18 cellular contexts compared by ENCODE assay signal in the genomic region with DNA sequence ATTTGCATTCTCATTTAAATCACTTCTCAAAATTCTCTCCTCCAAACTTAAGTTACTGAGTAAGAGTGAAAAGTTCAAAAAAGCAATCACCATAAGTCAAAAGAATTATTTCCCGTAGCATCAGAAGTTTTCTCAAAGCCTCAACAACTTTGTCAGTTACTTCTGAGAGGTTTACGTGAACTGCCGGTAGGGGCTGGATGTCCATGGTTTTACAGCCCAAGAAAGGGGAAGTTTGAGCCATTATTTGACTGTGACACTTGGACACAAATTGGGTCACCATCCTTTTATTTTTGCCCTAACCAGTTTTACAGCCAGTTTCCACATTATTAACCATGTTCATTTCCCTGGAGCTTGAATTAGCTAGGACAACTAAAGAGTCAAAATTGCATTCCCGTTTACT. TPM values are rescaled to one million over a fixed set of nuclear protein-coding genes. Genes with fewer than 3 reads are reported as not detected.
DNase-seq lines count a peak whose midpoint lies in the region; ATAC-seq and TF ChIP-seq lines count a peak whose summit lies in the region.
"Had no signal": no experiment of that assay in that cellular context is flagged by ENCODE, and none has a peak within 500 bp of the region (broad histone marks: within the 10 kb centered on the region; RNA-seq: fewer than 3 reads in every experiment).

No MANE protein-coding gene starts in this region.

- no peak overlapping the region for H3K4ac ChIP-seq in neuronal stem cell (ENCODE audit: low read length)

- WGBS in neuronal stem cell (ENCODE audit: extremely low coverage in 2 of 2, insufficient read length in 2 of 2, insufficient replicate concordance in 1 of 2), 2 donors, result no CpG with 5 or more reads among the region's 4 CpGs

- peak; percentile 38 for DNase-seq in NB4 (ENCODE audit: low read depth)
- DNase-seq in neuronal stem cell (ENCODE audit: low spot score), result no peak
- DNase-seq in activated T-cell treated with anti-CD3 and anti-CD28 coated beads, Interleukin-2, amount 50 U/mL, for 72 hours, result no peak
- no peak for DNase-seq in activated T-cell treated with anti-CD3 and anti-CD28 coated beads, Interleukin-2, amount 50 U/mL, for 24 hours
- DNase-seq: C1 segment of cervical spinal cord, H9, NCI-H1417 treated with DMSO at 0.1 percent for 48 hours, NCI-H187 treated with DMSO at 0.1 percent for 48 hours, NCI-H2227 treated with DMSO at 0.1 percent for 48 hours, NCI-H510A treated with DMSO at 0.1 percent for 48 hours, NCI-H82 had no signal

- H2BK120ac ChIP-seq in neuronal stem cell (ENCODE audit: low read depth, low read length), result no peak overlapping the region

- ATAC-seq in activated T-cell treated with anti-CD3 and anti-CD28 coated beads, Interleukin-2, amount 50 U/mL, for 72 hours (replicated peaks in 1 of 2), result no peak
- ATAC-seq: Panc1 had no signal

- H2AFZ ChIP-seq in neuronal stem cell (ENCODE audit: low read length), result no peak overlapping the region

- H2AK5ac ChIP-seq in neuronal stem cell (ENCODE audit: low read depth, low read length), result no peak overlapping the region

- no peak for TF ChIP-seq POLR2A in NB4 (IDR thresholded peaks at IDR 0.05; ENCODE audit: extremely low read depth, insufficient read length)

- peaks cover 53% of the 10 kb centered on the region for H3K27me3 Mint-ChIP-seq in activated T-cell treated with anti-CD3 and anti-CD28 coated beads, Interleukin-2, amount 50 U/mL, for 72 hours (ENCODE audit: low read depth)
- H3K27me3 Mint-ChIP-seq in activated T-cell treated with anti-CD3 and anti-CD28 coated beads, Interleukin-2, amount 50 U/mL, for 24 hours, result peaks cover 62% of the 10 kb centered on the region

- no peak overlapping the region for H2BK12ac ChIP-seq in neuronal stem cell (ENCODE audit: low read length)

- H3K4me1 ChIP-seq in neuronal stem cell (ENCODE audit: control insufficient read depth in 2 of 2, insufficient read depth in 1 of 2, low read depth in 1 of 2, low read length in 2 of 2), result no peaks in the 10 kb centered on the region

- no peaks in the 10 kb centered on the region for H3K4me1 Mint-ChIP-seq in activated T-cell treated with anti-CD3 and anti-CD28 coated beads, Interleukin-2, amount 50 U/mL, for 72 hours (ENCODE audit: low read depth)
- H3K4me1 Mint-ChIP-seq in activated T-cell treated with anti-CD3 and anti-CD28 coated beads, Interleukin-2, amount 50 U/mL, for 24 hours (ENCODE audit: low read depth), result no peaks in the 10 kb centered on the region

- H3K4me3 Mint-ChIP-seq in activated T-cell treated with anti-CD3 and anti-CD28 coated beads, Interleukin-2, amount 50 U/mL, for 72 hours, result no peak overlapping the region
- no peak overlapping the region for H3K4me3 Mint-ChIP-seq in activated T-cell treated with anti-CD3 and anti-CD28 coated beads, Interleukin-2, amount 50 U/mL, for 24 hours
- H3K4me3 Mint-ChIP-seq: H9 had no signal

- H3K79me1 ChIP-seq in neuronal stem cell (ENCODE audit: low read depth, low read length), result no peaks in the 10 kb centered on the region

- H3K14ac ChIP-seq in neuronal stem cell (ENCODE audit: low read length), result no peak overlapping the region

- peaks cover 0 to 35% (median 3%) of the 10 kb centered on the region in 3 experiments for H3K27me3 ChIP-seq in neuronal stem cell (ENCODE audit: control insufficient read depth in 3 of 3, insufficient read depth in 3 of 3, low read depth in 1 of 3, low read length in 3 of 3)

- no peaks in the 10 kb centered on the region for H3K36me3 ChIP-seq in neuronal stem cell (replicated peaks in 1 of 2; ENCODE audit: control insufficient read depth in 2 of 2, insufficient read depth in 2 of 2, low read length in 2 of 2)

- H3K4me3 ChIP-seq in GM12875 (ENCODE audit: low read depth, low read length) (no peak overlapping the region), NB4 (ENCODE audit: low read depth, low read length) (no peak overlapping the region), neuronal stem cell (ENCODE audit: low read length in 2 of 2) (no peak overlapping the region)

- no peak overlapping the region for H3K9ac ChIP-seq in neuronal stem cell (ENCODE audit: low read depth, low read length, poor library complexity)

- H3K27ac ChIP-seq in 22Rv1, result peak overlapping the region; percentile 86
- H3K27ac ChIP-seq in VCaP, result peak overlapping the region; percentile 95
- no peak overlapping the region for H3K27ac ChIP-seq in neuronal stem cell (replicated peaks; ENCODE audit: low read length)
- H3K27ac ChIP-seq: HL-60 had no signal

- H4K8ac ChIP-seq in neuronal stem cell (ENCODE audit: low read depth, low read length), result no peak overlapping the region

- no peak overlapping the region for H3K4me2 ChIP-seq in neuronal stem cell (ENCODE audit: insufficient read depth, low read length, poor library complexity, severe bottlenecking)

- no peaks in the 10 kb centered on the region for H3K9me3 ChIP-seq in neuronal stem cell (replicated peaks in 1 of 2; ENCODE audit: control insufficient read depth in 2 of 2, insufficient read depth in 1 of 2, low read depth in 1 of 2, low read length in 2 of 2)

- no peak overlapping the region for H4K91ac ChIP-seq in neuronal stem cell (ENCODE audit: low read depth, low read length, poor library complexity)

- H2BK5ac ChIP-seq in neuronal stem cell (ENCODE audit: low read length), result no peak overlapping the region

- H3K36me3 Mint-ChIP-seq in activated T-cell treated with anti-CD3 and anti-CD28 coated beads, Interleukin-2, amount 50 U/mL, for 72 hours (ENCODE audit: insufficient read depth in 2 of 2), result no peaks in the 10 kb centered on the region
- no peaks in the 10 kb centered on the region for H3K36me3 Mint-ChIP-seq in activated T-cell treated with anti-CD3 and anti-CD28 coated beads, Interleukin-2, amount 50 U/mL, for 24 hours (ENCODE audit: low read depth)

- H3K23ac ChIP-seq in neuronal stem cell (ENCODE audit: low read depth, low read length, poor library complexity), result no peak overlapping the region

- no peak overlapping the region for H3K18ac ChIP-seq in neuronal stem cell (ENCODE audit: low read length)

- no peak overlapping the region for H3K27ac Mint-ChIP-seq in activated T-cell treated with anti-CD3 and anti-CD28 coated beads, Interleukin-2, amount 50 U/mL, for 72 hours
- H3K27ac Mint-ChIP-seq in activated T-cell treated with anti-CD3 and anti-CD28 coated beads, Interleukin-2, amount 50 U/mL, for 24 hours, result no peak overlapping the region
- H3K27ac Mint-ChIP-seq: H9 had no signal

- H2BK15ac ChIP-seq in neuronal stem cell (ENCODE audit: low read length), result no peak overlapping the region

- no peaks in the 10 kb centered on the region for H3K9me3 Mint-ChIP-seq in activated T-cell treated with anti-CD3 and anti-CD28 coated beads, Interleukin-2, amount 50 U/mL, for 72 hours
- no peaks in the 10 kb centered on the region for H3K9me3 Mint-ChIP-seq in activated T-cell treated with anti-CD3 and anti-CD28 coated beads, Interleukin-2, amount 50 U/mL, for 24 hours
- H3K9me3 Mint-ChIP-seq: H9 had no signal

- TF ChIP-seq CTCF in 22Rv1 (IDR thresholded peaks at IDR 0.05) (no peak; the same call in 1 of the 2 replicates), GM12875 (IDR thresholded peaks at IDR 0.05; ENCODE audit: borderline replicate concordance, insufficient read depth, low read depth, low read length) (0 out of 2 replicates have a peak, but pooled peaks have one; percentile 4), NB4 (IDR thresholded peaks at IDR 0.05; ENCODE audit: low read depth, low read length) (peak; percentile 3), VCaP (conservative IDR thresholded peaks at IDR 0.05) (peak; percentile 46; the same call in 1 of the 2 replicates)

RNA-seq across cellular contexts. Expression of a gene that starts 7.5 kb away (rescaled TPM):
- 2.2 TPM for polyA plus RNA-seq in neuronal stem cell (2013, experiment 1 of 2)
- polyA plus RNA-seq in neuronal stem cell (2013, experiment 2 of 2), result 2.2 TPM
- under 1 TPM in 1 of 2 donors, not detected in 1; 0.32 TPM for total RNA-seq in activated T-cell treated with anti-CD3 and anti-CD28 coated beads, Interleukin-2, amount 50 U/mL, for 72 hours
- total RNA-seq: HT1080, SK-MEL-5 had no signal
